In the genomic region with DNA sequence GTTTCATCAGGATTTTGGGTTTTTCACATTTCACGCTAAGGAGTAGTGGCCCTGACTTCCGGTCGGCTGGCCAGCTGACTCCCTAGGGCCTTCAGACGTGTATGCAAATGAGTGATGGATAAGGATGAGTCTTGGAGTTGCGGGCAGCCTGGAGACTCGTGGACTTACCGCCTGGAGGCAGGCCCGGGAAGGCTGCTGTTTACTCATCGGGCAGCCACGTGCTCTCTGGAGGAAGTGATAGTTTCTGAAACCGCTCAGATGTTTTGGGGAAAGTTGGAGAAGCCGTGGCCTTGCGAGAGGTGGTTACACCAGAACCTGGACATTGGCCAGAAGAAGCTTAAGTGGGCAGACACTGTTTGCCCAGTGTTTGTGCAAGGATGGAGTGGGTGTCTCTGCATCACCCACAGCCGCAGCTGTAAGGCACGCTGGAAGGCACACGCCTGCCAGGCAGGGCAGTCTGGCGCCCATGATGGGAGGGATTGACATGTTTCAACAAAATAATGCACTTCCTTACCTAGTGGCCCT, we compare ENCODE assay signal across 8 cellular contexts. TPM values are rescaled to one million over a fixed set of nuclear protein-coding genes. Genes with fewer than 3 reads are reported as not detected.
DNase-seq lines count a peak whose midpoint lies in the region; ATAC-seq, FAIRE-seq and TF ChIP-seq lines count a peak whose summit lies in the region.

No MANE protein-coding gene starts in this region.

- peak; percentile 81 for FAIRE-seq in bronchial epithelial cell (lab: Jason Lieb, UNC)

- no peak for DNase-seq in activated CD4-positive, CD25-positive, alpha-beta regulatory T cell treated with anti-CD3 and anti-CD28 coated beads, Interleukin-2, amount 50 U/mL, for 72 hours
- DNase-seq in bronchial epithelial cell (ENCODE audit: low read depth) (peak; percentile 95), lower lobe of right lung (peak; percentile 87), NCI-H524 (lab: John Stamatoyannopoulos, UW) (no peak)

- H3K36me3 ChIP-seq in bronchial epithelial cell (ENCODE audit: control insufficient read depth, insufficient read depth, low read length) (no peaks in the 10 kb centered on the region), lower lobe of right lung (no peaks in the 10 kb centered on the region), thymus (ENCODE audit: control insufficient read depth, insufficient read depth) (no peaks in the 10 kb centered on the region)

- intact Hi-C loops in lower lobe of right lung (cut with DNase I) = no loop called here

- WGBS in thymus = 48% methylated on average over 17 of the region's 17 CpGs

- H3K4me3 ChIP-seq in bronchial epithelial cell (ENCODE audit: low read depth, low read length) (no peak overlapping the region), lower lobe of right lung (no peak overlapping the region), thymus (ENCODE audit: low read length) (no peak overlapping the region)

- ATAC-seq in activated CD4-positive, CD25-positive, alpha-beta regulatory T cell treated with anti-CD3 and anti-CD28 coated beads, Interleukin-2, amount 50 U/mL, for 24 hours = peak; percentile 49 to 63
- ATAC-seq in lower lobe of right lung (peak; percentile 83), HG03139 (IDR thresholded peaks at IDR 0.05; ENCODE audit: unreplicated experiment) (no peak)

- peaks cover 69% of the 10 kb centered on the region for H3K4me1 ChIP-seq in lower lobe of right lung
- peaks cover 2% of the 10 kb centered on the region for H3K4me1 ChIP-seq in thymus (ENCODE audit: control insufficient read depth, insufficient read depth, low read length)

- H3K27ac ChIP-seq in lower lobe of right lung = peak overlapping the region; percentile 80
- H3K27ac ChIP-seq in thymus (ENCODE audit: low read depth) = peak overlapping the region; percentile 15

- H3K27me3 ChIP-seq in bronchial epithelial cell (ENCODE audit: control insufficient read depth, insufficient read depth, low read length) = peaks cover 19% of the 10 kb centered on the region
- no peaks in the 10 kb centered on the region for H3K27me3 ChIP-seq in lower lobe of right lung (ENCODE audit: low read depth)
- no peaks in the 10 kb centered on the region for H3K27me3 ChIP-seq in thymus (ENCODE audit: control insufficient read depth, insufficient read depth)

- H3K9me3 ChIP-seq in lower lobe of right lung (no peaks in the 10 kb centered on the region), thymus (ENCODE audit: control insufficient read depth) (no peaks in the 10 kb centered on the region)

- TF ChIP-seq CTCF in bronchial epithelial cell (IDR thresholded peaks at IDR 0.05; ENCODE audit: insufficient read depth, low read length, severe bottlenecking) (no peak), lower lobe of right lung (IDR thresholded peaks at IDR 0.05) (peak; percentile 12)

TF ChIP-seq in PFSK-1, 5 proteins besides CTCF, POLR2A, EP300 and RAD21:
- TF ChIP-seq SIN3A (IDR thresholded peaks at IDR 0.05; ENCODE audit: borderline replicate concordance, insufficient read depth, low read length) (peak; percentile 91; the same call in 1 of the 2 replicates), TAF1 (IDR thresholded peaks at IDR 0.05; ENCODE audit: borderline replicate concordance, insufficient read depth, low read length) (no peak), POLR2AphosphoS5 (IDR thresholded peaks at IDR 0.05; ENCODE audit: low read depth, low read length) (no peak), FOXP2 (optimal IDR thresholded peaks at IDR 0.05; ENCODE audit: borderline replicate concordance, extremely low read depth, extremely low read length, insufficient read depth) (peak; percentile 70)
- TF ChIP-seq, protein P1, sequence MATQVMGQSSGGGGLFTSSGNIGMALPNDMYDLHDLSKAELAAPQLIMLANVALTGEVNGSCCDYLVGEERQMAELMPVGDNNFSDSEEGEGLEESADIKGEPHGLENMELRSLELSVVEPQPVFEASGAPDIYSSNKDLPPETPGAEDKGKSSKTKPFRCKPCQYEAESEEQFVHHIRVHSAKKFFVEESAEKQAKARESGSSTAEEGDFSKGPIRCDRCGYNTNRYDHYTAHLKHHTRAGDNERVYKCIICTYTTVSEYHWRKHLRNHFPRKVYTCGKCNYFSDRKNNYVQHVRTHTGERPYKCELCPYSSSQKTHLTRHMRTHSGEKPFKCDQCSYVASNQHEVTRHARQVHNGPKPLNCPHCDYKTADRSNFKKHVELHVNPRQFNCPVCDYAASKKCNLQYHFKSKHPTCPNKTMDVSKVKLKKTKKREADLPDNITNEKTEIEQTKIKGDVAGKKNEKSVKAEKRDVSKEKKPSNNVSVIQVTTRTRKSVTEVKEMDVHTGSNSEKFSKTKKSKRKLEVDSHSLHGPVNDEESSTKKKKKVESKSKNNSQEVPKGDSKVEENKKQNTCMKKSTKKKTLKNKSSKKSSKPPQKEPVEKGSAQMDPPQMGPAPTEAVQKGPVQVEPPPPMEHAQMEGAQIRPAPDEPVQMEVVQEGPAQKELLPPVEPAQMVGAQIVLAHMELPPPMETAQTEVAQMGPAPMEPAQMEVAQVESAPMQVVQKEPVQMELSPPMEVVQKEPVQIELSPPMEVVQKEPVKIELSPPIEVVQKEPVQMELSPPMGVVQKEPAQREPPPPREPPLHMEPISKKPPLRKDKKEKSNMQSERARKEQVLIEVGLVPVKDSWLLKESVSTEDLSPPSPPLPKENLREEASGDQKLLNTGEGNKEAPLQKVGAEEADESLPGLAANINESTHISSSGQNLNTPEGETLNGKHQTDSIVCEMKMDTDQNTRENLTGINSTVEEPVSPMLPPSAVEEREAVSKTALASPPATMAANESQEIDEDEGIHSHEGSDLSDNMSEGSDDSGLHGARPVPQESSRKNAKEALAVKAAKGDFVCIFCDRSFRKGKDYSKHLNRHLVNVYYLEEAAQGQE (IDR thresholded peaks at IDR 0.05; ENCODE audit: insufficient read depth in 1 of 2, low read depth in 2 of 2, low read length in 2 of 2) = no peak

RNA-seq across cellular contexts. Expression of a gene that starts 23.1 kb away (rescaled TPM):
- polyA plus RNA-seq in PFSK-1 (2012; ENCODE audit: insufficient read length, low read depth) = 45.5 TPM
- total RNA-seq in bronchial epithelial cell (under 0.01 TPM in 2 replicates), lower lobe of right lung (67.0 TPM)
- polyA plus RNA-seq in thymus = 35.4 TPM

Comparison
In these comparisons a context has a peak if more than half of its experiments do, and no peak if none do; other contexts are left out.
1. DNase-seq: peak in bronchial epithelial cell (single experiment) and lower lobe of right lung (single experiment); none in activated CD4-positive, CD25-positive, alpha-beta regulatory T cell treated with anti-CD3 and anti-CD28 coated beads, Interleukin-2, amount 50 U/mL, for 72 hours (single experiment) and NCI-H524 (0 of 2).
2. RNA of a gene that starts 23.1 kb away (total RNA-seq): 67.0 TPM in lower lobe of right lung (single experiment); under 0.01 TPM in bronchial epithelial cell; every median in the first group is over 10 times any median in the second.